9 cellular contexts compared by ENCODE assay signal in genomic region chr19:18789883-18790565, GRCh38. TPM values are rescaled to one million over a fixed set of nuclear protein-coding genes. Genes with fewer than 3 reads are reported as not detected.
DNase-seq lines count a peak whose midpoint lies in the region; ATAC-seq, FAIRE-seq and TF ChIP-seq lines count a peak whose summit lies in the region.
"Had no signal": no experiment of that assay in that cellular context is flagged by ENCODE, and none has a peak within 500 bp of the region (broad histone marks: within the 10 kb centered on the region; RNA-seq: fewer than 3 reads in every experiment).

No MANE protein-coding gene starts in this region.

- no peak overlapping the region for H3K4ac ChIP-seq in H1 (replicated peaks; ENCODE audit: insufficient read length, low read depth, low read length)

- H3K9ac ChIP-seq in OCI-LY3 (ENCODE audit: low read length) (peak overlapping the region; percentile 55; the same call in 1 of the 2 replicates), H1 (replicated peaks in 1 of 4; ENCODE audit: extremely low read depth in 1 of 4, low read depth in 3 of 4, low read length in 3 of 4) (no peak overlapping the region)

- H3K27ac ChIP-seq in OCI-LY3 (ENCODE audit: low read length) (no peak overlapping the region), H1 (ENCODE audit: low read depth, low read length) (no peak overlapping the region), pancreas (no peak overlapping the region)

- no peak overlapping the region for H3K23ac ChIP-seq in H1 (ENCODE audit: insufficient read length)

- H3K27me3 ChIP-seq in OCI-LY3 (ENCODE audit: low read depth, low read length) (peaks cover 42% of the 10 kb centered on the region), H1 (replicated peaks in 1 of 4; ENCODE audit: control insufficient read depth in 3 of 4, extremely low read depth in 1 of 4, insufficient read depth in 3 of 4, low read length in 3 of 4) (peaks cover 84 to 94% (median 93%) of the 10 kb centered on the region in 4 experiments), pancreas (peaks cover 0 to 24% (median 8%) of the 10 kb centered on the region in 4 donors)

- H3K4me2 ChIP-seq in OCI-LY3 (ENCODE audit: low read length) (peak overlapping the region; percentile 88), H1 (ENCODE audit: insufficient read depth in 1 of 2, low read depth in 2 of 2, low read length in 2 of 2) (peak overlapping the region; percentile 60 to 75)

- POLR2A ChIA-PET in GM10248 (lab: Yijun Ruan, JAX) = no interaction called here
- POLR2A ChIA-PET in H1 (lab: Charles Lee; ENCODE audit: partially characterized antibody) = interaction anchor here (0.6 to 1.3 kb wide), 5 partner anchors 9 to 194 kb away, joined by 3 read pairs; no protein-coding TSS in a partner anchor

- H2BK5ac ChIP-seq in H1 (ENCODE audit: low read depth, low read length) = no peak overlapping the region

- no peaks in the 10 kb centered on the region for H3K36me3 ChIP-seq in OCI-LY3 (replicated peaks; ENCODE audit: low read depth, low read length)
- peaks cover 0 to 7% (median 0%) of the 10 kb centered on the region in 4 experiments; a peak in 1 of 8 replicates for H3K36me3 ChIP-seq in H1 (ENCODE audit: control insufficient read depth in 2 of 4, insufficient read depth in 4 of 4, low read length in 3 of 4)
- no peaks in the 10 kb centered on the region for H3K36me3 ChIP-seq in pancreas

- no peaks in the 10 kb centered on the region for H3K79me1 ChIP-seq in H1 (ENCODE audit: low read depth, low read length)

- H2BK15ac ChIP-seq in H1 (ENCODE audit: low read length) = no peak overlapping the region; the same call in 1 of the 2 replicates

- H4K5ac ChIP-seq in H1 (ENCODE audit: insufficient read length, low read depth, low read length) = no peak overlapping the region

- no peak overlapping the region for H2BK20ac ChIP-seq in H1 (ENCODE audit: low read length)

- peak; percentile 63 for DNase-seq in GM10248 (ENCODE audit: extremely low spot score)
- peak; percentile 27 to 82 for DNase-seq in H1 (ENCODE audit: low read depth in 1 of 2, low spot score in 2 of 2)
- DNase-seq in pancreas = no peak
- DNase-seq in NCI-H2029 (lab: John Stamatoyannopoulos, UW) = no peak
- no peak for DNase-seq in GDM1 (lab: John Stamatoyannopoulos, UW)
- DNase-seq in activated CD4-positive, CD25-positive, alpha-beta regulatory T cell treated with anti-CD3 and anti-CD28 coated beads, Interleukin-2, amount 50 U/mL, for 72 hours = no peak
- no peak for DNase-seq in hepatic stellate cell (ENCODE audit: low spot score)

- H2BK120ac ChIP-seq in H1 (replicated peaks; ENCODE audit: low read depth, low read length) = no peak overlapping the region

- no peaks in the 10 kb centered on the region for H3K79me2 ChIP-seq in OCI-LY3 (ENCODE audit: low read length)
- no peaks in the 10 kb centered on the region for H3K79me2 ChIP-seq in H1 (ENCODE audit: control insufficient read depth in 1 of 2, insufficient read depth in 2 of 2, low read length in 2 of 2)

- H4K8ac ChIP-seq in H1 (ENCODE audit: extremely low read depth, insufficient read depth, low read length) = no peak overlapping the region

- FAIRE-seq in H1 (lab: Jason Lieb, UNC) = no peak
- no peak for FAIRE-seq in pancreas (lab: Jason Lieb, UNC)

- TF ChIP-seq POLR2A in H1 (IDR thresholded peaks at IDR 0.05; ENCODE audit: control extremely low read depth in 1 of 2, low read depth in 2 of 2, low read length in 2 of 2) = no peak

- 4% methylated on average over 22 of the region's 65 CpGs; no CpG with 5 or more reads in 1 of the 2 experiments for WGBS in H1 (ENCODE audit: extremely low coverage in 1 of 2, insufficient coverage in 1 of 2, insufficient read length in 1 of 2, insufficient replicate concordance in 2 of 2, low coverage in 1 of 2, low lambda C conversion rate in 2 of 2, missing lambda C conversion rate in 1 of 2), 2 experiments
- WGBS in pancreas, 2 donors = 2% methylated on average over 34 to 52 of the region's 65 CpGs

- H2AFZ ChIP-seq in OCI-LY3 (ENCODE audit: low read depth, low read length) (peak overlapping the region; percentile 41; the same call in 1 of the 2 replicates), H1 (ENCODE audit: low read length) (no peak overlapping the region)

- no peak for TF ChIP-seq RAD21 in H1 (IDR thresholded peaks at IDR 0.05 in 1 of 2, conservative IDR thresholded peaks at IDR 0.05 in 1 of 2; ENCODE audit: low read depth in 2 of 2, low read length in 2 of 2)

- H2BK12ac ChIP-seq in H1 (ENCODE audit: low read depth, low read length) = peak overlapping the region; percentile 75; the same call in 1 of the 2 replicates

- no peak for TF ChIP-seq EP300 in H1 (IDR thresholded peaks at IDR 0.05; ENCODE audit: borderline replicate concordance in 1 of 2, low read depth in 2 of 2, low read length in 2 of 2)

- ATAC-seq in pancreas = peak in 3 of 4 donors; percentile 4 to 38 (median 23)

- CTCF ChIA-PET in GM10248 (lab: Yijun Ruan, JAX) = no interaction called here
- CTCF ChIA-PET in H1 (lab: Charles Lee; ENCODE audit: partially characterized antibody) = interaction anchor here (1.0 kb wide), 1 partner anchor 42 kb away, joined by 4 read pairs; the partner anchor contains the start of gene UPF1

- peaks cover 27% of the 10 kb centered on the region for H3K23me2 ChIP-seq in H1 (ENCODE audit: low read depth, low read length)

- intact Hi-C loops in pancreas (cut with DNase I) = no loop called here

- H3K9me3 ChIP-seq in OCI-LY3 (ENCODE audit: insufficient read depth, low read length) (no peaks in the 10 kb centered on the region), H1 (ENCODE audit: insufficient read depth in 2 of 2, low read depth in 1 of 2, low read length in 1 of 2) (no peaks in the 10 kb centered on the region; a peak in 1 of 4 replicates), pancreas (no peaks in the 10 kb centered on the region)

- TF ChIP-seq CTCF in GM10248 (IDR thresholded peaks at IDR 0.05; ENCODE audit: control extremely low read depth, extremely low read depth, low read depth, missing control alignments) (no peak), OCI-LY3 (IDR thresholded peaks at IDR 0.05; ENCODE audit: low read depth, low read length) (no peak), H1 (IDR thresholded peaks at IDR 0.05; ENCODE audit: control extremely low read depth in 1 of 3, insufficient read depth in 1 of 3, low read depth in 1 of 3, low read length in 3 of 3) (no peak), pancreas (IDR thresholded peaks at IDR 0.05) (no peak)

- no peak overlapping the region for H3K56ac ChIP-seq in H1 (replicated peaks; ENCODE audit: insufficient read length, low read depth, low read length)

- no peak overlapping the region for H2AK5ac ChIP-seq in H1 (ENCODE audit: low read depth, low read length)

- peak overlapping the region; percentile 75 for H3K4me3 ChIP-seq in OCI-LY3 (ENCODE audit: low read length)
- peak overlapping the region; percentile 15 to 59 (median 36); a peak in 7 of 8 replicates for H3K4me3 ChIP-seq in H1 (ENCODE audit: extremely low read depth in 1 of 4, insufficient read depth in 2 of 4, low read depth in 3 of 4, low read length in 4 of 4)
- H3K4me3 ChIP-seq in pancreas = peak overlapping the region in 2 of 4 donors; percentile 21 to 35

- no peak overlapping the region for H3K14ac ChIP-seq in H1 (ENCODE audit: insufficient read length)

- no peaks in the 10 kb centered on the region for H4K20me1 ChIP-seq in OCI-LY3 (ENCODE audit: insufficient read depth, low read length)
- peaks cover 6 to 29% of the 10 kb centered on the region in 2 experiments for H4K20me1 ChIP-seq in H1 (replicated peaks in 1 of 2; ENCODE audit: control insufficient read depth in 1 of 2, insufficient read depth in 2 of 2, low read length in 2 of 2)

- no peak overlapping the region for H4K91ac ChIP-seq in H1 (replicated peaks; ENCODE audit: insufficient read length, low read length)

- peaks cover 31% of the 10 kb centered on the region for H3K4me1 ChIP-seq in OCI-LY3 (ENCODE audit: low read length)
- H3K4me1 ChIP-seq in H1 (replicated peaks in 1 of 4; ENCODE audit: control insufficient read depth in 3 of 4, insufficient read depth in 4 of 4, low read length in 3 of 4) = peaks cover 3 to 36% (median 19%) of the 10 kb centered on the region in 4 experiments
- no peaks in the 10 kb centered on the region for H3K4me1 ChIP-seq in pancreas

- no peak overlapping the region; the same call in 1 of the 2 replicates for H3K18ac ChIP-seq in H1 (ENCODE audit: extremely low read depth, low read length)

TF ChIP-seq in H1, 55 proteins besides CTCF, POLR2A, EP300 and RAD21:
- TF ChIP-seq CREB1 (IDR thresholded peaks at IDR 0.05) (peak; percentile 32; the same call in 1 of the 2 replicates), SAP30 (IDR thresholded peaks at IDR 0.05; ENCODE audit: insufficient read depth, insufficient replicate concordance, low read length) (no peak), NANOG (IDR thresholded peaks at IDR 0.05; ENCODE audit: insufficient read depth, low read depth, low read length, poor library complexity, severe bottlenecking) (peak; percentile 42), KDM4A (IDR thresholded peaks at IDR 0.05; ENCODE audit: low read depth, low read length, severe bottlenecking) (peak; percentile 53)
TF ChIP-seq in H1: peak in this region for 3.

RNA-seq across cellular contexts. Expression of gene COMP, which starts 1.1 kb away (rescaled TPM):
- total RNA-seq in H1 (2021; fragmentation: NEBNext Ultra II Directional; extraction: Animal tissue kit (Norgen Biotek cat#: 25700)) = 0.17 and 0.25 TPM in 2 replicates
- polyA plus RNA-seq in H1 (2011; rRNA removed) (0.17 and 0.35 TPM in 2 replicates), pancreas (under 1 TPM; 0.23 to 0.49 TPM)
- polyA plus RNA-seq in H1 (2011; cell fraction: cytosol; rRNA removed) = 0.37 TPM
- polyA plus RNA-seq in H1 (2011; cell fraction: nucleus; rRNA removed) = 0.91 TPM
- polyA plus RNA-seq in H1 (2012, experiment 1 of 2) = 0.09 to 0.24 TPM (median 0.16 TPM) in 3 of 4 replicates, not detected in the other
- 0.09 TPM for polyA plus RNA-seq in H1 (2012, experiment 2 of 2)
- 0.16 TPM for polyA plus RNA-seq in H1 (2013, experiment 1 of 2)
- 0.15 TPM for polyA plus RNA-seq in H1 (2013, experiment 2 of 2)
- polyA minus RNA-seq in H1 (2011; rRNA and poly(A)+ RNA removed) = 0.19 and 0.29 TPM in 2 replicates
- polyA minus RNA-seq in H1 (2011; cell fraction: cytosol; rRNA and poly(A)+ RNA removed) = not detected
- not detected for polyA minus RNA-seq in H1 (2011; cell fraction: nucleus; rRNA and poly(A)+ RNA removed)
- total RNA-seq in pancreas = 1 to 10 TPM in 2 of 6 donors, under 1 TPM in 4; 0.05 to 3.7 (median 0.59) TPM
- total RNA-seq: HT1080 had no signal

RNA-seq across cellular contexts. Expression of gene UPF1, which starts 41.7 kb away (rescaled TPM):
- 62.0 and 64.6 TPM in 2 replicates for total RNA-seq in H1 (2021; fragmentation: NEBNext Ultra II Directional; extraction: Animal tissue kit (Norgen Biotek cat#: 25700))
- polyA plus RNA-seq in H1 (2011; rRNA removed) (46.4 and 77.0 TPM in 2 replicates), pancreas (10 to 100 TPM; 44.1 to 50.7 TPM)
- 21.2 TPM for polyA plus RNA-seq in H1 (2011; cell fraction: cytosol; rRNA removed)
- 103 TPM for polyA plus RNA-seq in H1 (2011; cell fraction: nucleus; rRNA removed)
- polyA plus RNA-seq in H1 (2012, experiment 1 of 2) = 27.7 to 47.4 TPM (median 46.0 TPM) in 4 replicates
- 32.1 TPM for polyA plus RNA-seq in H1 (2012, experiment 2 of 2)
- polyA plus RNA-seq in H1 (2013, experiment 1 of 2) = 28.2 TPM
- 27.5 TPM for polyA plus RNA-seq in H1 (2013, experiment 2 of 2)
- 70.9 and 84.6 TPM in 2 replicates for polyA minus RNA-seq in H1 (2011; rRNA and poly(A)+ RNA removed)
- 56.1 TPM for polyA minus RNA-seq in H1 (2011; cell fraction: cytosol; rRNA and poly(A)+ RNA removed)
- polyA minus RNA-seq in H1 (2011; cell fraction: nucleus; rRNA and poly(A)+ RNA removed) = 58.3 TPM
- total RNA-seq in pancreas = 10 to 100 TPM; 26.3 to 54.4 (median 33.4) TPM

Comparison
In these comparisons a context has a peak if more than half of its experiments do, and no peak if none do; other contexts are left out.
1. DNase-seq: peak in GM10248 (single experiment) and H1 (2 of 2); none in pancreas (0 of 6), NCI-H2029 (single experiment), GDM1 (single experiment), activated CD4-positive, CD25-positive, alpha-beta regulatory T cell treated with anti-CD3 and anti-CD28 coated beads, Interleukin-2, amount 50 U/mL, for 72 hours (single experiment) and hepatic stellate cell (single experiment).